In the genomic region with DNA sequence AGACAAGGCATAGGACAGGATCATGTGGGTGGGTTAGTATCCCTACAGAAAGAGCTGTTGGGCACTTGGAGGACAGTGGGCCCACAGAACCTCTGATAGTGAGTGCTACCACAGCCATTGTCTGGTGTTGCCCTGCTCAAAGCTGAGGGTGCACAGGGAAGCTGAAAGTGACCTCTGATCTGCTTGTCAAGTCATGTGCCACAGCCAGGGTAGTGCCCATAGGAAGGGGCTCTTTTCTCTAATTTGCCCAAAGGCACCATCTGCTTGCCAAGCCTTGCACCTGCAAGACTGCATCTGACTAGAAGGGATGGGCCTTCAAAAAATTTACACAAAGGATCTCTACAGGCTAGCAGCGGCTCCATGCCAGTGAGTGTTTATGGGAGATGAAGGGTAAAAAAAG, we compare ENCODE assay signal across 18 cellular contexts.
DNase-seq lines count a peak whose midpoint lies in the region; ATAC-seq and TF ChIP-seq lines count a peak whose summit lies in the region.
"Had no signal": no experiment of that assay in that cellular context is flagged by ENCODE, and none has a peak within 500 bp of the region (broad histone marks: within the 10 kb centered on the region; RNA-seq: fewer than 3 reads in every experiment).

No MANE protein-coding gene starts in this region.

- peak; percentile 36 for ATAC-seq in left lobe of liver
- ATAC-seq: body of pancreas, natural killer cell had no signal

- H3K4me3 Mint-ChIP-seq in mesothelial cell of epicardium: no peak overlapping the region
- H3K4me3 Mint-ChIP-seq: activated B cell treated with CpG ODN at 0.5 μM for 24 hours; CD4-positive, alpha-beta T cell; natural killer cell; T-helper 1 cell treated with Interleukin-12 subunit alpha and Interleukin-12 subunit beta and Interleukin-4 antibody, amounts not matched to agents 30 μg/mL and 1 μg/mL, for 36 hours had no signal

- CTCF ChIA-PET in RWPE1 (lab: Yijun Ruan, JAX): interaction anchor here (0.6 kb wide), 1 partner anchor 87 kb away, joined by 3 read pairs; the partner anchor contains the start of gene GSK3B

- peak; percentile 65 for DNase-seq in DMS 273 (lab: John Stamatoyannopoulos, UW; ENCODE audit: unreplicated experiment)
- no peak for DNase-seq in DMS 273 treated with DMSO at 0.1 percent for 48 hours (lab: John Stamatoyannopoulos, UW)
- peak; percentile 34 for DNase-seq in HT1080 (ENCODE audit: low read depth)
- DNase-seq in RWPE1 (ENCODE audit: low spot score): no peak
- DNase-seq in left lobe of liver (ENCODE audit: low spot score): no peak
- no peak for DNase-seq in SKM-1 (lab: John Stamatoyannopoulos, UW; ENCODE audit: unreplicated experiment)
- no peak for DNase-seq in mesothelial cell of epicardium (ENCODE audit: low spot score in 2 of 2, unreplicated experiment in 2 of 2)
- DNase-seq in activated effector memory CD4-positive, alpha-beta T cell treated with anti-CD3 and anti-CD28 coated beads, Interleukin-2, amount 50 U/mL, for 16 hours: no peak
- DNase-seq: activated B cell treated with CpG ODN at 0.5 μM for 24 hours; activated gamma-delta T cell treated with Interleukin-2 at 50 U/mL for 16 hours; CD4-positive, alpha-beta T cell; GDM1; MG63; natural killer cell; NCI-H510A treated with DMSO at 0.1 percent for 48 hours had no signal

- no peaks in the 10 kb centered on the region for H3K9me3 Mint-ChIP-seq in mesothelial cell of epicardium
- H3K9me3 Mint-ChIP-seq: activated B cell treated with CpG ODN at 0.5 μM for 24 hours; CD4-positive, alpha-beta T cell; natural killer cell; T-helper 1 cell treated with Interleukin-12 subunit alpha and Interleukin-12 subunit beta and Interleukin-4 antibody, amounts not matched to agents 30 μg/mL and 1 μg/mL, for 36 hours had no signal

- POLR2A ChIA-PET in RWPE1 (lab: Yijun Ruan, JAX; ENCODE audit: low non-redundant PET): no interaction called here

- peaks cover 2% of the 10 kb centered on the region for H3K36me3 Mint-ChIP-seq in mesothelial cell of epicardium
- H3K36me3 Mint-ChIP-seq: natural killer cell had no signal

- H3K4me1 Mint-ChIP-seq in mesothelial cell of epicardium: peaks cover 18% of the 10 kb centered on the region
- H3K4me1 Mint-ChIP-seq: activated B cell treated with CpG ODN at 0.5 μM for 24 hours, natural killer cell had no signal

- H3K27ac ChIP-seq in RWPE1: peak overlapping the region; percentile 75
- H3K27ac ChIP-seq: 22Rv1, body of pancreas had no signal

- no peak overlapping the region for H3K27ac Mint-ChIP-seq in mesothelial cell of epicardium
- H3K27ac Mint-ChIP-seq: activated B cell treated with CpG ODN at 0.5 μM for 24 hours; CD4-positive, alpha-beta T cell; natural killer cell; T-helper 1 cell treated with Interleukin-12 subunit alpha and Interleukin-12 subunit beta and Interleukin-4 antibody, amounts not matched to agents 30 μg/mL and 1 μg/mL, for 36 hours had no signal

- H3K27me3 Mint-ChIP-seq in mesothelial cell of epicardium (ENCODE audit: low read depth): no peaks in the 10 kb centered on the region
- H3K27me3 Mint-ChIP-seq: activated B cell treated with CpG ODN at 0.5 μM for 24 hours had no signal

- no peak for TF ChIP-seq CTCF in RWPE1 (conservative IDR thresholded peaks at IDR 0.05; ENCODE audit: low read depth)
- no peak for TF ChIP-seq CTCF in mesothelial cell of epicardium (IDR thresholded peaks at IDR 0.05; ENCODE audit: unreplicated experiment)

Comparison
In these comparisons a context has a peak if more than half of its experiments do, and no peak if none do; other contexts are left out.
1. DNase-seq: peak in DMS 273 (single experiment) and HT1080 (single experiment); none in DMS 273 treated with DMSO at 0.1 percent for 48 hours (single experiment), RWPE1 (single experiment), left lobe of liver (single experiment), SKM-1 (single experiment), mesothelial cell of epicardium (0 of 2) and activated effector memory CD4-positive, alpha-beta T cell treated with anti-CD3 and anti-CD28 coated beads, Interleukin-2, amount 50 U/mL, for 16 hours (single experiment).